Comparison of ENCODE assay signal across 11 cellular contexts in genomic region chr15:52143862-52144261, GRCh38. TPM values are rescaled to one million over a fixed set of nuclear protein-coding genes. Genes with fewer than 3 reads are reported as not detected.
DNase-seq lines count a peak whose midpoint lies in the region; ATAC-seq, FAIRE-seq and TF ChIP-seq lines count a peak whose summit lies in the region.
"Had no signal": no experiment of that assay in that cellular context is flagged by ENCODE, and none has a peak within 500 bp of the region (broad histone marks: within the 10 kb centered on the region; RNA-seq: fewer than 3 reads in every experiment).

No MANE protein-coding gene starts in this region.

- H3K27ac Mint-ChIP-seq in activated CD4-positive, alpha-beta T cell treated with anti-CD3 and anti-CD28 coated beads, Interleukin-2, amount 10 ng/mL, durations not matched to agents 7 days and 5 days = no peak overlapping the region

- TF ChIP-seq CTCF in bronchial epithelial cell (IDR thresholded peaks at IDR 0.05; ENCODE audit: insufficient read depth, low read length, severe bottlenecking) (no peak), kidney epithelial cell (IDR thresholded peaks at IDR 0.05; ENCODE audit: insufficient read depth, low read length, poor library complexity, severe bottlenecking) (no peak)

- peak; percentile 89 for DNase-seq in AG08395 (ENCODE audit: low spot score)
- peak; percentile 28 for DNase-seq in HT-29 (ENCODE audit: low spot score)
- peak; percentile 26 for DNase-seq in bronchial epithelial cell (ENCODE audit: low read depth)
- peak; percentile 32 for DNase-seq in kidney epithelial cell (ENCODE audit: low read depth)
- no peak for DNase-seq in activated CD4-positive, alpha-beta T cell treated with anti-CD3 and anti-CD28 coated beads, Interleukin-2, amount 10 ng/mL, durations not matched to agents 7 days and 5 days
- no peak for DNase-seq in T-helper 9 cell
- DNase-seq: NCI-H1105 treated with DMSO at 0.1 percent for 48 hours, ovary had no signal

- CTCF ChIA-PET in activated CD4-positive, alpha-beta T cell treated with anti-CD3 and anti-CD28 coated beads, Interleukin-2, amount 10 ng/mL, durations not matched to agents 7 days and 5 days (lab: Charles Lee) = interaction anchor here (1.8 kb wide), 1 partner anchor 14 kb away, joined by 6 read pairs; no protein-coding TSS in a partner anchor

- ATAC-seq in GM18505 (IDR thresholded peaks at IDR 0.05; ENCODE audit: unreplicated experiment) (no peak), GM21717 (IDR thresholded peaks at IDR 0.05; ENCODE audit: unreplicated experiment) (no peak)

- H3K4me1 Mint-ChIP-seq in activated CD4-positive, alpha-beta T cell treated with anti-CD3 and anti-CD28 coated beads, Interleukin-2, amount 10 ng/mL, durations not matched to agents 7 days and 5 days = peaks cover 5% of the 10 kb centered on the region

- TF ChIP-seq POLR2A in GM18505 (IDR thresholded peaks at IDR 0.05; ENCODE audit: borderline replicate concordance, extremely low read depth, insufficient read depth, insufficient read length) = no peak

- no peak overlapping the region for H3K4me3 ChIP-seq in bronchial epithelial cell (ENCODE audit: low read depth, low read length)
- no peak overlapping the region for H3K4me3 ChIP-seq in kidney epithelial cell (ENCODE audit: low read depth, low read length)
- H3K4me3 ChIP-seq: coronary artery, ovary had no signal

- POLR2A ChIA-PET in activated CD4-positive, alpha-beta T cell treated with anti-CD3 and anti-CD28 coated beads, Interleukin-2, amount 10 ng/mL, durations not matched to agents 7 days and 5 days (lab: Charles Lee) = no interaction called here

- FAIRE-seq in bronchial epithelial cell (lab: Jason Lieb, UNC) = no peak

- H3K27me3 ChIP-seq in bronchial epithelial cell (ENCODE audit: control insufficient read depth, insufficient read depth, low read length) = no peaks in the 10 kb centered on the region
- no peaks in the 10 kb centered on the region for H3K27me3 ChIP-seq in kidney epithelial cell (ENCODE audit: control insufficient read depth, insufficient read depth, low read length)
- H3K27me3 ChIP-seq: ovary had no signal

- peaks cover 25% of the 10 kb centered on the region for H3K36me3 Mint-ChIP-seq in activated CD4-positive, alpha-beta T cell treated with anti-CD3 and anti-CD28 coated beads, Interleukin-2, amount 10 ng/mL, durations not matched to agents 7 days and 5 days (ENCODE audit: low read depth)

- H3K36me3 ChIP-seq in bronchial epithelial cell (ENCODE audit: control insufficient read depth, insufficient read depth, low read length) (peaks cover 3% of the 10 kb centered on the region), kidney epithelial cell (ENCODE audit: control insufficient read depth, insufficient read depth, low read length) (no peaks in the 10 kb centered on the region)
- H3K36me3 ChIP-seq: ovary had no signal

- no peak overlapping the region for H3K4me3 Mint-ChIP-seq in activated CD4-positive, alpha-beta T cell treated with anti-CD3 and anti-CD28 coated beads, Interleukin-2, amount 10 ng/mL, durations not matched to agents 7 days and 5 days

- H3K9me3 Mint-ChIP-seq in activated CD4-positive, alpha-beta T cell treated with anti-CD3 and anti-CD28 coated beads, Interleukin-2, amount 10 ng/mL, durations not matched to agents 7 days and 5 days = peaks cover 2% of the 10 kb centered on the region

- H3K27me3 Mint-ChIP-seq in activated CD4-positive, alpha-beta T cell treated with anti-CD3 and anti-CD28 coated beads, Interleukin-2, amount 10 ng/mL, durations not matched to agents 7 days and 5 days = no peaks in the 10 kb centered on the region

RNA-seq across cellular contexts. Expression of gene BCL2L10, which starts 31.3 kb away (rescaled TPM):
- 1.3 and 1.5 TPM in 2 replicates for total RNA-seq in HT-29 (2014; rRNA removed; shearing (Covaris generic))
- 0.53 and 0.64 TPM in 2 replicates for total RNA-seq in bronchial epithelial cell
- total RNA-seq in kidney epithelial cell = 0.34 TPM in 1 of 2 replicates, not detected in the other
- under 1 TPM in 1 of 2 experiments, not detected in 1; 0.27 TPM for total RNA-seq in activated CD4-positive, alpha-beta T cell treated with anti-CD3 and anti-CD28 coated beads, Interleukin-2, amount 10 ng/mL, durations not matched to agents 7 days and 5 days

RNA-seq across cellular contexts. Expression of gene GNB5, which starts 47.3 kb away (rescaled TPM):
- 25.2 and 32.8 TPM in 2 replicates for total RNA-seq in HT-29 (2014; rRNA removed; shearing (Covaris generic))
- total RNA-seq in bronchial epithelial cell = 46.1 and 54.9 TPM in 2 replicates
- 39.9 and 46.7 TPM in 2 replicates for total RNA-seq in kidney epithelial cell
- 10 to 100 TPM; 28.5 to 34.2 TPM for total RNA-seq in activated CD4-positive, alpha-beta T cell treated with anti-CD3 and anti-CD28 coated beads, Interleukin-2, amount 10 ng/mL, durations not matched to agents 7 days and 5 days

Comparison
In these comparisons a context has a peak if more than half of its experiments do, and no peak if none do; other contexts are left out.
1. DNase-seq: peak in AG08395 (single experiment), HT-29 (single experiment), bronchial epithelial cell (single experiment) and kidney epithelial cell (single experiment); none in activated CD4-positive, alpha-beta T cell treated with anti-CD3 and anti-CD28 coated beads, Interleukin-2, amount 10 ng/mL, durations not matched to agents 7 days and 5 days (single experiment) and T-helper 9 cell (single experiment).